ENCODE assay signal across 23 cellular contexts in genomic region chr12:497501-498160, GRCh38. TPM values are rescaled to one million over a fixed set of nuclear protein-coding genes. Genes with fewer than 3 reads are reported as not detected.
DNase-seq lines count a peak whose midpoint lies in the region; ATAC-seq and TF ChIP-seq lines count a peak whose summit lies in the region.
"Had no signal": no experiment of that assay in that cellular context is flagged by ENCODE, and none has a peak within 500 bp of the region (broad histone marks: within the 10 kb centered on the region; RNA-seq: fewer than 3 reads in every experiment).

No MANE protein-coding gene starts in this region.

- H3K36me3 ChIP-seq in HUES48 (ENCODE audit: control insufficient read depth, insufficient read depth, low read length) (no peaks in the 10 kb centered on the region), neural progenitor cell (no peaks in the 10 kb centered on the region)
- H3K36me3 ChIP-seq: HAP-1, vagina had no signal

- peaks cover 12% of the 10 kb centered on the region for H3K79me2 ChIP-seq in neural progenitor cell (ENCODE audit: low read depth)
- H3K79me2 ChIP-seq: hepatocyte had no signal

- no peaks in the 10 kb centered on the region; the same call in 1 of the 2 replicates for H3K9me3 ChIP-seq in HUES48 (ENCODE audit: control insufficient read depth, insufficient read depth, low read length)
- peaks cover 12% of the 10 kb centered on the region for H3K9me3 ChIP-seq in neural progenitor cell (ENCODE audit: low read depth)
- H3K9me3 ChIP-seq: HAP-1, vagina had no signal

- H3K4me3 ChIP-seq in HUES48 (ENCODE audit: low read depth, low read length) (no peak overlapping the region), neural progenitor cell (no peak overlapping the region)
- H3K4me3 ChIP-seq: dorsolateral prefrontal cortex, HAP-1, hepatocyte, vagina had no signal

- peak overlapping the region; percentile 40 for H3K4me2 ChIP-seq in neural progenitor cell
- H3K4me2 ChIP-seq: hepatocyte had no signal

- peaks cover 2% of the 10 kb centered on the region for H3K27me3 Mint-ChIP-seq in neural progenitor cell (ENCODE audit: insufficient read depth, low read depth)
- H3K27me3 Mint-ChIP-seq in stimulated activated memory B cell treated with anti-CD40 and anti-IgM and Interleukin-4, amounts not matched to agents 10 μg/mL and 1 μg/mL and 100 μg/mL, for 72 hours: peaks cover 30% of the 10 kb centered on the region

- TF ChIP-seq CTCF in neural progenitor cell (IDR thresholded peaks at IDR 0.05): no peak

- H3K36me3 Mint-ChIP-seq in neural progenitor cell: no peaks in the 10 kb centered on the region
- no peaks in the 10 kb centered on the region for H3K36me3 Mint-ChIP-seq in stimulated activated memory B cell treated with anti-CD40 and anti-IgM and Interleukin-4, amounts not matched to agents 10 μg/mL and 1 μg/mL and 100 μg/mL, for 72 hours
- H3K36me3 Mint-ChIP-seq: IgD-negative memory B cell had no signal

- no peak overlapping the region for H2AFZ ChIP-seq in neural progenitor cell (replicated peaks)
- H2AFZ ChIP-seq: hepatocyte had no signal

- H3K9ac ChIP-seq in HUES48 (ENCODE audit: low read depth, low read length) (no peak overlapping the region), neural progenitor cell (no peak overlapping the region)

- peaks cover 13% of the 10 kb centered on the region for H3F3A ChIP-seq in neural progenitor cell (ENCODE audit: low read depth)

- H3K4me1 ChIP-seq in HUES48 (ENCODE audit: control insufficient read depth, insufficient read depth, low read length) (0 out of 2 replicates have a peak, but pooled peaks cover 5% of the 10 kb centered on the region), neural progenitor cell (peaks cover 41% of the 10 kb centered on the region)
- H3K4me1 ChIP-seq: HAP-1, vagina had no signal

- H3K27me3 ChIP-seq in HUES48 (ENCODE audit: control insufficient read depth, insufficient read depth, low read length) (no peaks in the 10 kb centered on the region), neural progenitor cell (no peaks in the 10 kb centered on the region)
- H3K27me3 ChIP-seq: dorsolateral prefrontal cortex, hepatocyte, vagina had no signal

- no peak overlapping the region for H3K4me3 Mint-ChIP-seq in neural progenitor cell
- no peak overlapping the region for H3K4me3 Mint-ChIP-seq in stimulated activated memory B cell treated with anti-CD40 and anti-IgM and Interleukin-4, amounts not matched to agents 10 μg/mL and 1 μg/mL and 100 μg/mL, for 72 hours
- H3K4me3 Mint-ChIP-seq: central memory CD8-positive, alpha-beta T cell; IgD-negative memory B cell had no signal

- no peaks in the 10 kb centered on the region for H3K9me3 Mint-ChIP-seq in neural progenitor cell
- H3K9me3 Mint-ChIP-seq in stimulated activated memory B cell treated with anti-CD40 and anti-IgM and Interleukin-4, amounts not matched to agents 10 μg/mL and 1 μg/mL and 100 μg/mL, for 72 hours: peaks cover 4% of the 10 kb centered on the region
- H3K9me3 Mint-ChIP-seq: central memory CD8-positive, alpha-beta T cell had no signal

- peak overlapping the region; percentile 22 for H3K27ac Mint-ChIP-seq in neural progenitor cell
- no peak overlapping the region for H3K27ac Mint-ChIP-seq in stimulated activated memory B cell treated with anti-CD40 and anti-IgM and Interleukin-4, amounts not matched to agents 10 μg/mL and 1 μg/mL and 100 μg/mL, for 72 hours
- H3K27ac Mint-ChIP-seq: IgD-negative memory B cell had no signal

- ATAC-seq in GM21390 (IDR thresholded peaks at IDR 0.05; ENCODE audit: unreplicated experiment): no peak
- no peak for ATAC-seq in stimulated activated memory B cell treated with anti-CD40 and anti-IgM and Interleukin-4, amounts not matched to agents 10 μg/mL and 1 μg/mL and 100 μg/mL, for 72 hours
- ATAC-seq: activated CD4-positive, CD25-positive, alpha-beta regulatory T cell treated with anti-CD3 and anti-CD28 coated beads, Interleukin-2, amount 50 U/mL, for 24 hours had no signal

- peak overlapping the region; percentile 28 for H3K27ac ChIP-seq in HUES48 (ENCODE audit: low read depth, low read length)
- peak overlapping the region; percentile 94 for H3K27ac ChIP-seq in neural progenitor cell
- H3K27ac ChIP-seq: dorsolateral prefrontal cortex, hepatocyte, vagina had no signal

- DNase-seq in COLO668 (lab: John Stamatoyannopoulos, UW; ENCODE audit: unreplicated experiment): peak; percentile 86
- DNase-seq in astrocyte of the hippocampus (ENCODE audit: low read depth, low spot score): peak; percentile 44
- peak; percentile 80 for DNase-seq in neural progenitor cell (ENCODE audit: low spot score)
- DNase-seq in mucosa of gallbladder (ENCODE audit: low spot score): no peak
- no peak for DNase-seq in KG1 (lab: John Stamatoyannopoulos, UW)
- DNase-seq: activated naive CD4-positive, alpha-beta T cell treated with anti-CD3 and anti-CD28 coated beads, Interleukin-2, amount 50 U/mL, for 16 hours; activated T-cell treated with anti-CD3 and anti-CD28 coated beads, Interleukin-2, amount 50 U/mL, for 48 hours; anterior cingulate cortex; C1 segment of cervical spinal cord; dorsolateral prefrontal cortex; foreskin fibroblast; NCI-H526; occipital lobe; stimulated activated CD8-positive, alpha-beta memory T cell treated with anti-CD3 and anti-CD28 coated beads, Interleukin-4, amount 100 ng/mL, for 48 hours had no signal

- H4K20me1 ChIP-seq in neural progenitor cell (ENCODE audit: low read depth): no peaks in the 10 kb centered on the region

- H3K4me1 Mint-ChIP-seq in neural progenitor cell: peaks cover 18% of the 10 kb centered on the region
- no peaks in the 10 kb centered on the region for H3K4me1 Mint-ChIP-seq in stimulated activated memory B cell treated with anti-CD40 and anti-IgM and Interleukin-4, amounts not matched to agents 10 μg/mL and 1 μg/mL and 100 μg/mL, for 72 hours

RNA-seq across cellular contexts. Expression of gene B4GALNT3, which starts 37.9 kb away (rescaled TPM):
- 29.0 and 30.8 TPM in 2 replicates for total RNA-seq in neural progenitor cell (ENCODE audit: low replicate concordance)
- total RNA-seq in mucosa of gallbladder: 26.4 TPM

Comparison
In these comparisons a context has a peak if more than half of its experiments do, and no peak if none do; other contexts are left out.
1. DNase-seq: peak in COLO668 (single experiment), astrocyte of the hippocampus (single experiment) and neural progenitor cell (single experiment); none in mucosa of gallbladder (single experiment) and KG1 (single experiment).